In the genomic region with DNA sequence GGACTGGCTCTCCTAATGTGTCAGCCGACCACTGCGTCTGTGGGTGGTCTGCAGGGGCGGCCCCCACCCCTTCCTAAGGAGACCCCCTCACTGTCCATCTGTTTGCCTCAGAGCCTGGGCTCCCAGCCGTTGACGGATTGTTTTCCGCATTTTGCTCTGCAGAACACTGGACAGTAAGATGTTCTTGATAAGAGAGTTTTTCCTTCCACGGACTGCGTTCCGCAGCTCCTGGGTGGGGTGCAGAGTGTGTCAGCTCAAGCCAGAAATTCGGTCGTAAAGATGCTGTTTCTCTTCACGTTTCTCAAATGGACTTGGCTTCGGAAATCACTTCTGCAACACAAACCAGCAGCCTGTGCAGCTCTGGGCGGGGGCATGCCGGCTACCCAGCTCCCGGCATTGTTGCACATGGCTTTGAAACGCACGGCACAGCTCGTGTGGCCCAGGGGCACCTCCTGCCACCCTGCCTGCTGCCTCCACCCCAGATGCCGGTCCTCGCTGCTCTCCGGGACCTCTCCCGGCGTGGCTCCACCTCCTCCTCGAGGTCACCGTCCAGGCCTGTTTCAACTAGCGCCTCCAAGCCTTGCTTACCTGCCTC, we compare ENCODE assay signal across 29 cellular contexts. TPM values are rescaled to one million over a fixed set of nuclear protein-coding genes. Genes with fewer than 3 reads are reported as not detected.
DNase-seq lines count a peak whose midpoint lies in the region; ATAC-seq, FAIRE-seq and TF ChIP-seq lines count a peak whose summit lies in the region.
"Had no signal": no experiment of that assay in that cellular context is flagged by ENCODE, and none has a peak within 500 bp of the region (broad histone marks: within the 10 kb centered on the region; RNA-seq: fewer than 3 reads in every experiment).

No MANE protein-coding gene starts in this region.

- H3K4me1 ChIP-seq in BLaER1 (peaks cover 81% of the 10 kb centered on the region), H1 (replicated peaks in 1 of 4; ENCODE audit: control insufficient read depth in 3 of 4, insufficient read depth in 4 of 4, low read length in 3 of 4) (peaks cover 0 to 23% (median 10%) of the 10 kb centered on the region in 4 experiments; a peak in 6 of 7 replicates), suprapubic skin (peaks cover 18% of the 10 kb centered on the region)
- H3K4me1 ChIP-seq: Peyer's patch, right lobe of liver, SJCRH30 had no signal

- no peak overlapping the region for H2BK20ac ChIP-seq in H1 (ENCODE audit: low read length)

- no peak overlapping the region for H3K4ac ChIP-seq in H1 (replicated peaks; ENCODE audit: insufficient read length, low read depth, low read length)

- no peak for TF ChIP-seq POLR2A in GM12892 (IDR thresholded peaks at IDR 0.05; ENCODE audit: low read depth, low read length)
- no peak for TF ChIP-seq POLR2A in H1 (IDR thresholded peaks at IDR 0.05; ENCODE audit: control extremely low read depth in 1 of 2, low read depth in 2 of 2, low read length in 2 of 2)
- TF ChIP-seq POLR2A in suprapubic skin (IDR thresholded peaks at IDR 0.05), result no peak

- no peak overlapping the region for H3K56ac ChIP-seq in H1 (replicated peaks; ENCODE audit: insufficient read length, low read depth, low read length)

- peak overlapping the region; percentile 71; the same call in 1 of the 2 replicates for H2BK5ac ChIP-seq in H1 (ENCODE audit: low read depth, low read length)

- H3K4me3 ChIP-seq in BLaER1, result no peak overlapping the region
- no peak overlapping the region for H3K4me3 ChIP-seq in H1 (ENCODE audit: extremely low read depth in 1 of 4, insufficient read depth in 2 of 4, low read depth in 3 of 4, low read length in 4 of 4)
- no peak overlapping the region for H3K4me3 ChIP-seq in suprapubic skin
- H3K4me3 ChIP-seq: gastroesophageal sphincter, Peyer's patch, right lobe of liver, SJCRH30, tibial nerve had no signal

- no peak for TF ChIP-seq EP300 in H1 (IDR thresholded peaks at IDR 0.05; ENCODE audit: borderline replicate concordance in 1 of 2, low read depth in 2 of 2, low read length in 2 of 2)
- no peak for TF ChIP-seq EP300 in suprapubic skin (IDR thresholded peaks at IDR 0.05)

- H3K27me3 ChIP-seq in BLaER1 (no peaks in the 10 kb centered on the region), H1 (replicated peaks in 1 of 4; ENCODE audit: control insufficient read depth in 3 of 4, extremely low read depth in 1 of 4, insufficient read depth in 3 of 4, low read length in 3 of 4) (no peaks in the 10 kb centered on the region), suprapubic skin (peaks cover 60% of the 10 kb centered on the region)
- H3K27me3 ChIP-seq: Peyer's patch, right lobe of liver had no signal

- H3K14ac ChIP-seq in H1 (ENCODE audit: insufficient read length), result no peak overlapping the region

- WGBS in H1 (ENCODE audit: extremely low coverage in 1 of 2, insufficient coverage in 1 of 2, insufficient read length in 1 of 2, insufficient replicate concordance in 2 of 2, low coverage in 1 of 2, low lambda C conversion rate in 2 of 2, missing lambda C conversion rate in 1 of 2), 2 experiments, result 81% methylated on average over 26 of the region's 27 CpGs; no CpG with 5 or more reads in 1 of the 2 experiments
- 30% methylated on average over 19 of the region's 27 CpGs for WGBS in suprapubic skin

- H3K27ac Mint-ChIP-seq in osteocyte (ENCODE audit: unreplicated experiment), result no peak overlapping the region
- H3K27ac Mint-ChIP-seq: activated naive CD4-positive, alpha-beta T cell treated with anti-CD3 and anti-CD28 coated beads, Interleukin-2, amount 50 U/mL, for 72 hours; activated T-helper 2 cell treated with anti-CD3 and anti-CD28 coated beads, Interferon-gamma antibody, Interleukin-2, Interleukin-4, amounts not matched to agents 10 μg/mL and 5 μg/mL and 100 μg/mL, durations not matched to agents 14 hours and 24 hours and 36 hours; CD8-positive, alpha-beta memory T cell; nephron progenitor cell; stimulated activated naive CD8-positive, alpha-beta T cell treated with anti-CD3 and anti-CD28 coated beads, Interleukin-15, Interleukin-2, amounts not matched to agents 100 ng/mL and 50 ng/mL, for 24 hours had no signal

- no peaks in the 10 kb centered on the region for H4K20me1 ChIP-seq in BLaER1
- no peaks in the 10 kb centered on the region for H4K20me1 ChIP-seq in H1 (replicated peaks in 1 of 2; ENCODE audit: control insufficient read depth in 1 of 2, insufficient read depth in 2 of 2, low read length in 2 of 2)

- H2AK5ac ChIP-seq in H1 (ENCODE audit: low read depth, low read length), result no peak overlapping the region

- no peak overlapping the region for H2AFZ ChIP-seq in H1 (ENCODE audit: low read length)

- H4K5ac ChIP-seq in H1 (ENCODE audit: insufficient read length, low read depth, low read length), result no peak overlapping the region

- H3K79me2 ChIP-seq in H1 (ENCODE audit: control insufficient read depth in 1 of 2, insufficient read depth in 2 of 2, low read length in 2 of 2), result no peaks in the 10 kb centered on the region

- H3K9ac ChIP-seq in BLaER1 (no peak overlapping the region), H1 (replicated peaks in 1 of 4; ENCODE audit: extremely low read depth in 1 of 4, low read depth in 3 of 4, low read length in 3 of 4) (no peak overlapping the region)

- no peaks in the 10 kb centered on the region for H3K79me1 ChIP-seq in H1 (ENCODE audit: low read depth, low read length)

- no peaks in the 10 kb centered on the region; the same call in 1 of the 2 replicates for H3K23me2 ChIP-seq in H1 (ENCODE audit: low read depth, low read length)

- no peak overlapping the region for H4K91ac ChIP-seq in H1 (replicated peaks; ENCODE audit: insufficient read length, low read length)

- no peak for TF ChIP-seq CTCF in H1 (IDR thresholded peaks at IDR 0.05; ENCODE audit: control extremely low read depth in 1 of 3, insufficient read depth in 1 of 3, low read depth in 1 of 3, low read length in 3 of 3)
- no peak for TF ChIP-seq CTCF in osteocyte (IDR thresholded peaks at IDR 0.05)
- TF ChIP-seq CTCF in suprapubic skin (IDR thresholded peaks at IDR 0.05), result no peak

- H3K4me3 Mint-ChIP-seq in osteocyte (ENCODE audit: unreplicated experiment), result no peak overlapping the region
- H3K4me3 Mint-ChIP-seq: CD8-positive, alpha-beta memory T cell; nephron progenitor cell; stimulated activated naive CD8-positive, alpha-beta T cell treated with anti-CD3 and anti-CD28 coated beads, Interleukin-15, Interleukin-2, amounts not matched to agents 100 ng/mL and 50 ng/mL, for 24 hours had no signal

- no peak overlapping the region for H3K18ac ChIP-seq in H1 (ENCODE audit: extremely low read depth, low read length)

- H2BK15ac ChIP-seq in H1 (ENCODE audit: low read length), result no peak overlapping the region

- POLR2A ChIA-PET in H1 (lab: Charles Lee; ENCODE audit: partially characterized antibody), result no interaction called here

- no peak for ATAC-seq in HG02759 (IDR thresholded peaks at IDR 0.05; ENCODE audit: unreplicated experiment)
- ATAC-seq: activated naive CD4-positive, alpha-beta T cell treated with anti-CD3 and anti-CD28 coated beads, Interleukin-2, amount 50 U/mL, for 72 hours; gastroesophageal sphincter; right lobe of liver had no signal

- peaks cover 29% of the 10 kb centered on the region for H3K27me3 Mint-ChIP-seq in osteocyte (ENCODE audit: unreplicated experiment)
- H3K27me3 Mint-ChIP-seq: stimulated activated naive CD8-positive, alpha-beta T cell treated with anti-CD3 and anti-CD28 coated beads, Interleukin-15, Interleukin-2, amounts not matched to agents 100 ng/mL and 50 ng/mL, for 24 hours had no signal

- no peak for FAIRE-seq in GM12892 (lab: Jason Lieb, UNC)
- no peak for FAIRE-seq in H1 (lab: Jason Lieb, UNC)
- FAIRE-seq: GM18507, H54, TTC549 had no signal

- no peaks in the 10 kb centered on the region for H3K36me3 ChIP-seq in BLaER1
- no peaks in the 10 kb centered on the region for H3K36me3 ChIP-seq in H1 (ENCODE audit: control insufficient read depth in 2 of 4, insufficient read depth in 4 of 4, low read length in 3 of 4)
- no peaks in the 10 kb centered on the region for H3K36me3 ChIP-seq in suprapubic skin
- H3K36me3 ChIP-seq: gastroesophageal sphincter, Peyer's patch, right lobe of liver, SJCRH30, tibial nerve had no signal

- no peak overlapping the region for H3K23ac ChIP-seq in H1 (ENCODE audit: insufficient read length)

- CTCF ChIA-PET in H1 (lab: Charles Lee; ENCODE audit: partially characterized antibody), result interaction anchor here (0.6 to 1.6 kb wide), 10 partner anchors 10 to 185 kb away, joined by 3 to 8 read pairs (median 3); no protein-coding TSS in a partner anchor

- H3K9me3 ChIP-seq in BLaER1 (no peaks in the 10 kb centered on the region), H1 (ENCODE audit: insufficient read depth in 2 of 2, low read depth in 1 of 2, low read length in 1 of 2) (no peaks in the 10 kb centered on the region), suprapubic skin (no peaks in the 10 kb centered on the region)
- H3K9me3 ChIP-seq: gastroesophageal sphincter, Peyer's patch, right lobe of liver, SJCRH30, tibial nerve had no signal

- DNase-seq in GM12892 (ENCODE audit: insufficient read length) (peak; percentile 14), H1 (ENCODE audit: low read depth in 1 of 2, low spot score in 2 of 2) (no peak), osteocyte (ENCODE audit: extremely low spot score, unreplicated experiment) (peak; percentile 74), suprapubic skin (ENCODE audit: low spot score in 2 of 2) (no peak), NCI-H526 treated with DMSO at 0.1 percent for 48 hours (lab: John Stamatoyannopoulos, UW) (no peak)
- DNase-seq: activated CD4-positive, alpha-beta T cell treated with anti-CD3 and anti-CD28 coated beads for 4 hours; CD8-positive, alpha-beta memory T cell; GDM1; MV-4-11; NCI-H1694 treated with DMSO at 0.1 percent for 48 hours; NCI-H69; nephron progenitor cell; SJCRH30; T-helper 1 cell had no signal

- no peaks in the 10 kb centered on the region for H3K36me3 Mint-ChIP-seq in osteocyte (ENCODE audit: unreplicated experiment)
- H3K36me3 Mint-ChIP-seq: activated naive CD4-positive, alpha-beta T cell treated with anti-CD3 and anti-CD28 coated beads, Interleukin-2, amount 50 U/mL, for 72 hours; CD8-positive, alpha-beta memory T cell had no signal

- no peak overlapping the region for H2BK120ac ChIP-seq in H1 (replicated peaks; ENCODE audit: low read depth, low read length)

- peaks cover 6% of the 10 kb centered on the region for H3K4me1 Mint-ChIP-seq in osteocyte (ENCODE audit: unreplicated experiment)

- H3K27ac ChIP-seq in BLaER1 (no peak overlapping the region), H1 (ENCODE audit: low read depth, low read length) (no peak overlapping the region), suprapubic skin (no peak overlapping the region)
- H3K27ac ChIP-seq: gastroesophageal sphincter, Peyer's patch, right lobe of liver, SJCRH30, tibial nerve had no signal

- peak overlapping the region; percentile 91 for H3K4me2 ChIP-seq in BLaER1
- no peak overlapping the region for H3K4me2 ChIP-seq in H1 (ENCODE audit: insufficient read depth in 1 of 2, low read depth in 2 of 2, low read length in 2 of 2)

- TF ChIP-seq RAD21 in H1 (IDR thresholded peaks at IDR 0.05 in 1 of 2, conservative IDR thresholded peaks at IDR 0.05 in 1 of 2; ENCODE audit: low read depth in 2 of 2, low read length in 2 of 2), result no peak

- H3K9me3 Mint-ChIP-seq in osteocyte (ENCODE audit: unreplicated experiment), result no peaks in the 10 kb centered on the region
- H3K9me3 Mint-ChIP-seq: activated naive CD4-positive, alpha-beta T cell treated with anti-CD3 and anti-CD28 coated beads, Interleukin-2, amount 50 U/mL, for 72 hours; activated T-helper 2 cell treated with anti-CD3 and anti-CD28 coated beads, Interferon-gamma antibody, Interleukin-2, Interleukin-4, amounts not matched to agents 10 μg/mL and 5 μg/mL and 100 μg/mL, durations not matched to agents 14 hours and 24 hours and 36 hours; CD8-positive, alpha-beta memory T cell; nephron progenitor cell; stimulated activated naive CD8-positive, alpha-beta T cell treated with anti-CD3 and anti-CD28 coated beads, Interleukin-15, Interleukin-2, amounts not matched to agents 100 ng/mL and 50 ng/mL, for 24 hours had no signal

- no peak overlapping the region for H2BK12ac ChIP-seq in H1 (ENCODE audit: low read depth, low read length)

- no peak overlapping the region for H4K8ac ChIP-seq in H1 (ENCODE audit: extremely low read depth, insufficient read depth, low read length)

RNA-seq across cellular contexts. Expression of gene MRGPRG, which starts 2.9 kb away (rescaled TPM):
- polyA plus RNA-seq in GM12892 (2012; ENCODE audit: missing spikeins), result not detected
- total RNA-seq in H1 (2021; fragmentation: NEBNext Ultra II Directional; extraction: Animal tissue kit (Norgen Biotek cat#: 25700)), result not detected in 2 replicates
- polyA plus RNA-seq in H1 (2011; rRNA removed), result not detected in 2 replicates
- not detected for polyA plus RNA-seq in H1 (2011; cell fraction: cytosol; rRNA removed)
- polyA plus RNA-seq in H1 (2011; cell fraction: nucleus; rRNA removed), result not detected
- not detected in 4 replicates for polyA plus RNA-seq in H1 (2012, experiment 1 of 2)
- not detected for polyA plus RNA-seq in H1 (2012, experiment 2 of 2)
- polyA plus RNA-seq in H1 (2013, experiment 1 of 2), result not detected
- not detected for polyA plus RNA-seq in H1 (2013, experiment 2 of 2)
- polyA minus RNA-seq in H1 (2011; rRNA and poly(A)+ RNA removed), result not detected in 2 replicates
- not detected for polyA minus RNA-seq in H1 (2011; cell fraction: cytosol; rRNA and poly(A)+ RNA removed)
- polyA minus RNA-seq in H1 (2011; cell fraction: nucleus; rRNA and poly(A)+ RNA removed), result not detected
- total RNA-seq in osteocyte (not detected in 2 replicates), suprapubic skin (not detected)
- total RNA-seq: activated naive CD4-positive, alpha-beta T cell treated with anti-CD3 and anti-CD28 coated beads, Interleukin-2, amount 50 U/mL, for 72 hours; activated T-helper 2 cell treated with anti-CD3 and anti-CD28 coated beads, Interferon-gamma antibody, Interleukin-2, Interleukin-4, amounts not matched to agents 10 μg/mL and 5 μg/mL and 100 μg/mL, durations not matched to agents 14 hours and 24 hours and 36 hours; CD8-positive, alpha-beta memory T cell; gastroesophageal sphincter; lower leg skin; mononuclear cell; Peyer's patch; right lobe of liver; SJCRH30; tibial nerve had no signal
- polyA plus RNA-seq: CD8-positive, alpha-beta memory T cell; esophagus had no signal

RNA-seq across cellular contexts. Expression of gene MRGPRE, which starts 10.7 kb away (rescaled TPM):
- polyA plus RNA-seq in GM12892 (2012; ENCODE audit: missing spikeins), result not detected
- total RNA-seq in H1 (2021; fragmentation: NEBNext Ultra II Directional; extraction: Animal tissue kit (Norgen Biotek cat#: 25700)), result not detected in 2 replicates
- polyA plus RNA-seq in H1 (2011; rRNA removed), result not detected in 2 replicates
- not detected for polyA plus RNA-seq in H1 (2011; cell fraction: cytosol; rRNA removed)
- polyA plus RNA-seq in H1 (2011; cell fraction: nucleus; rRNA removed), result not detected
- polyA plus RNA-seq in H1 (2012, experiment 1 of 2), result not detected in 4 replicates
- not detected for polyA plus RNA-seq in H1 (2012, experiment 2 of 2)
- 0.04 TPM for polyA plus RNA-seq in H1 (2013, experiment 1 of 2)
- polyA plus RNA-seq in H1 (2013, experiment 2 of 2), result not detected
- polyA minus RNA-seq in H1 (2011; rRNA and poly(A)+ RNA removed), result not detected in 2 replicates
- polyA minus RNA-seq in H1 (2011; cell fraction: cytosol; rRNA and poly(A)+ RNA removed), result not detected
- polyA minus RNA-seq in H1 (2011; cell fraction: nucleus; rRNA and poly(A)+ RNA removed), result not detected
- total RNA-seq in osteocyte (not detected in 2 replicates), suprapubic skin (under 1 TPM in 1 of 4 donors, not detected in 3; 0.47 TPM)
- total RNA-seq: activated naive CD4-positive, alpha-beta T cell treated with anti-CD3 and anti-CD28 coated beads, Interleukin-2, amount 50 U/mL, for 72 hours; activated T-helper 2 cell treated with anti-CD3 and anti-CD28 coated beads, Interferon-gamma antibody, Interleukin-2, Interleukin-4, amounts not matched to agents 10 μg/mL and 5 μg/mL and 100 μg/mL, durations not matched to agents 14 hours and 24 hours and 36 hours; CD8-positive, alpha-beta memory T cell; gastroesophageal sphincter; lower leg skin; mononuclear cell; right lobe of liver; SJCRH30 had no signal
- polyA plus RNA-seq: CD8-positive, alpha-beta memory T cell; esophagus had no signal

RNA-seq across cellular contexts. Expression of gene OSBPL5, which starts 56.4 kb away (rescaled TPM):
- not detected for polyA plus RNA-seq in GM12892 (2012; ENCODE audit: missing spikeins)
- 7.9 and 9.9 TPM in 2 replicates for total RNA-seq in H1 (2021; fragmentation: NEBNext Ultra II Directional; extraction: Animal tissue kit (Norgen Biotek cat#: 25700))
- 3.4 and 6.0 TPM in 2 replicates for polyA plus RNA-seq in H1 (2011; rRNA removed)
- polyA plus RNA-seq in H1 (2011; cell fraction: cytosol; rRNA removed), result 5.8 TPM
- polyA plus RNA-seq in H1 (2011; cell fraction: nucleus; rRNA removed), result 19.5 TPM
- 3.8 to 7.3 TPM (median 6.6 TPM) in 4 replicates for polyA plus RNA-seq in H1 (2012, experiment 1 of 2)
- 4.9 TPM for polyA plus RNA-seq in H1 (2012, experiment 2 of 2)
- polyA plus RNA-seq in H1 (2013, experiment 1 of 2), result 3.3 TPM
- 2.9 TPM for polyA plus RNA-seq in H1 (2013, experiment 2 of 2)
- polyA minus RNA-seq in H1 (2011; rRNA and poly(A)+ RNA removed), result 4.3 and 5.5 TPM in 2 replicates
- 9.7 TPM for polyA minus RNA-seq in H1 (2011; cell fraction: cytosol; rRNA and poly(A)+ RNA removed)
- 13.0 TPM for polyA minus RNA-seq in H1 (2011; cell fraction: nucleus; rRNA and poly(A)+ RNA removed)
- 47.7 and 47.9 TPM in 2 replicates for total RNA-seq in osteocyte
- 10 to 100 TPM; 43.4 to 75.2 (median 56.8) TPM for total RNA-seq in suprapubic skin

Comparison
In these comparisons a context has a peak if more than half of its experiments do, and no peak if none do; other contexts are left out.
1. DNase-seq: peak in GM12892 (single experiment) and osteocyte (single experiment); none in H1 (0 of 2), suprapubic skin (0 of 2) and NCI-H526 treated with DMSO at 0.1 percent for 48 hours (single experiment).